Comparison of ENCODE assay signal across 10 cellular contexts in the genomic region with DNA sequence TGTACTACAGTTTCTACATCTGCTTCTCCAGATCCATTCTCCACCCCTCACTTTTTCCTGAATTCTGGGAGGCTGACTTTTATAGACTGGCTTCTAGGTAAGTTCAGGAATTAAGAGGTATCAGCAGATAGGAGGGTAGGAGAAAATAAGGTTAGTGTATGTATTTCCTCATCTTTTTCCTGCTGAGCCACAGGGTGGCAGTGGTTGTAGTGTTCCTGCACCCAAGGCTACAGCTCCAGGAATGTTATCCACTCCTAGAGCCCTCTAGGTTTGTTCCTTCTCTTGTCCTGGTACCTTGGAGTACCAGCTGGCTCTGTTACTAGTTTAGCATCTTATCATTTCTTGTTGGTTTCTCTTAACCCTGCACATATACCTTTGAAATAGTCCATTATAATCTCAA. TPM values are rescaled to one million over a fixed set of nuclear protein-coding genes. Genes with fewer than 3 reads are reported as not detected.
DNase-seq lines count a peak whose midpoint lies in the region; ATAC-seq, FAIRE-seq and TF ChIP-seq lines count a peak whose summit lies in the region.
"Had no signal": no experiment of that assay in that cellular context is flagged by ENCODE, and none has a peak within 500 bp of the region (broad histone marks: within the 10 kb centered on the region; RNA-seq: fewer than 3 reads in every experiment).

No MANE protein-coding gene starts in this region.

- intact Hi-C loops in Right ventricle myocardium inferior (cut with DNase I) = no loop called here

- FAIRE-seq in urothelium cell line (lab: Jason Lieb, UNC) = no peak

- H3K36me3 ChIP-seq in right atrium auricular region (no peaks in the 10 kb centered on the region), suprapubic skin (peaks cover 13% of the 10 kb centered on the region)
- H3K36me3 ChIP-seq: ovary had no signal

- POLR2A ChIA-PET in RWPE1 (lab: Yijun Ruan, JAX; ENCODE audit: low non-redundant PET) = no interaction called here

- no peak overlapping the region for H3K27ac ChIP-seq in right atrium auricular region
- H3K27ac ChIP-seq in RWPE1 = no peak overlapping the region
- H3K27ac ChIP-seq in suprapubic skin = no peak overlapping the region
- H3K27ac ChIP-seq: ovary, upper lobe of left lung had no signal

- no peak for DNase-seq in Right ventricle myocardium inferior (ENCODE audit: missing footprints)
- no peak for DNase-seq in right atrium auricular region (ENCODE audit: low spot score)
- peak; percentile 4 for DNase-seq in RWPE1 (ENCODE audit: low spot score)
- DNase-seq in foreskin melanocyte = peak; percentile 15
- peak; percentile 18 for DNase-seq in urothelium cell line (ENCODE audit: low spot score)
- DNase-seq in SKM-1 treated with dmso at 0.1 percent for 144 hours (lab: John Stamatoyannopoulos, UW; ENCODE audit: unreplicated experiment) = no peak
- DNase-seq in activated CD4-positive, alpha-beta T cell treated with anti-CD3 and anti-CD28 coated beads for 1 hour = no peak
- no peak for DNase-seq in suprapubic skin (ENCODE audit: low spot score in 2 of 2)
- DNase-seq: ovary, upper lobe of left lung had no signal

- no peak for TF ChIP-seq POLR2A in suprapubic skin (IDR thresholded peaks at IDR 0.05)

- no peaks in the 10 kb centered on the region for H3K9me3 ChIP-seq in right atrium auricular region
- no peaks in the 10 kb centered on the region for H3K9me3 ChIP-seq in suprapubic skin
- H3K9me3 ChIP-seq: ovary, upper lobe of left lung had no signal

- TF ChIP-seq CTCF in right atrium auricular region (IDR thresholded peaks at IDR 0.05) (peak in 1 of 2 donors; percentile 49), RWPE1 (conservative IDR thresholded peaks at IDR 0.05; ENCODE audit: low read depth) (no peak), suprapubic skin (IDR thresholded peaks at IDR 0.05) (no peak)

- no peak overlapping the region for H3K4me3 ChIP-seq in right atrium auricular region
- no peak overlapping the region for H3K4me3 ChIP-seq in suprapubic skin
- H3K4me3 ChIP-seq: ovary, upper lobe of left lung had no signal

- H3K27me3 ChIP-seq in right atrium auricular region (no peaks in the 10 kb centered on the region), suprapubic skin (no peaks in the 10 kb centered on the region)
- H3K27me3 ChIP-seq: ovary, upper lobe of left lung had no signal

- ATAC-seq in Right ventricle myocardium inferior = peak; percentile 48

- TF ChIP-seq EP300 in suprapubic skin (IDR thresholded peaks at IDR 0.05) = no peak

- CTCF ChIA-PET in RWPE1 (lab: Yijun Ruan, JAX) = interaction anchor here (0.6 to 0.8 kb wide), 3 partner anchors 22 to 532 kb away, joined by 3 to 4 read pairs (median 3); no protein-coding TSS in a partner anchor

- H3K4me1 ChIP-seq in right atrium auricular region (no peaks in the 10 kb centered on the region), suprapubic skin (no peaks in the 10 kb centered on the region)
- H3K4me1 ChIP-seq: upper lobe of left lung had no signal

RNA-seq across cellular contexts. Expression of gene C2orf66, which starts 40.7 kb away (rescaled TPM):
- not detected for total RNA-seq in Right ventricle myocardium inferior
- not detected for total RNA-seq in right atrium auricular region
- not detected for total RNA-seq in suprapubic skin

RNA-seq across cellular contexts. Expression of gene GTF3C3, which starts 50.4 kb away (rescaled TPM):
- total RNA-seq in Right ventricle myocardium inferior = 18.4 TPM
- 10 to 100 TPM; 13.0 to 14.2 TPM for total RNA-seq in right atrium auricular region
- total RNA-seq in suprapubic skin = 10 to 100 TPM; 19.4 to 62.5 (median 22.7) TPM

Comparison
In these comparisons a context has a peak if more than half of its experiments do, and no peak if none do; other contexts are left out.
1. DNase-seq: peak in RWPE1 (single experiment), foreskin melanocyte (single experiment) and urothelium cell line (single experiment); none in Right ventricle myocardium inferior (single experiment), right atrium auricular region (single experiment), SKM-1 treated with dmso at 0.1 percent for 144 hours (single experiment), activated CD4-positive, alpha-beta T cell treated with anti-CD3 and anti-CD28 coated beads for 1 hour (single experiment) and suprapubic skin (0 of 2).